Comparison of ENCODE assay signal across 18 cellular contexts in the genomic region with DNA sequence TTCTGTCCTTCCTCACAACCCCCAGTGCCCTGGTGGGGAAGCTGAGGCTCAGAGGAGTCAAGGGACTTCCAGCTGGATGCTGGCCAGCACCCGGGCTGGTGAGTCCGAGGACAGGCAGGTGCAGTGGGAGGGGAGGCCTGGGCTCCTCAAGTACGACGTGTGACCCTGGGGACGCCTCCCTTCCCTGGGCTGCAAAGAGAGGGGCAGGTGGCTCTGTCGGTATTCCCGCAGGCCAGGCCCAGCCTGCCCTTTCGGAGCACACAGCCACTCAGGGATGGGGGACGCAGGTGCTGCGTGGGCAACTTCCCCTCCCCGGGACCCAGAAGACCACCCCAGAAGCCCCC. TPM values are rescaled to one million over a fixed set of nuclear protein-coding genes. Genes with fewer than 3 reads are reported as not detected.
"Had no signal": no experiment of that assay in that cellular context is flagged by ENCODE, and none has a peak within 500 bp of the region (broad histone marks: within the 10 kb centered on the region; RNA-seq: fewer than 3 reads in every experiment).

No MANE protein-coding gene starts in this region.

- H3K36me3 ChIP-seq: brain microvascular endothelial cell, esophagus squamous epithelium, prostate gland had no signal

- H3K27me3 ChIP-seq: brain microvascular endothelial cell, testis had no signal

- H3K4me1 ChIP-seq: esophagus squamous epithelium, prostate gland, testis had no signal

- DNase-seq: activated CD4-positive, alpha-beta T cell treated with anti-CD3 and anti-CD28 coated beads, Interleukin-2, amount 50 U/mL, for 4 hours; activated gamma-delta T cell; activated T-cell treated with anti-CD3 and anti-CD28 coated beads, Interleukin-2, amount 50 U/mL, for 4 hours; brain microvascular endothelial cell; esophagus squamous epithelium; foreskin fibroblast; left ventricle myocardium superior; natural killer cell; stimulated activated CD4-positive, alpha-beta T cell treated with anti-CD3 and anti-CD28 coated beads, Interleukin-12 subunit alpha, Interleukin-12 subunit beta, amount 100 ng/mL, for 4 hours; stimulated activated naive CD4-positive, alpha-beta T cell; SW 1271; testis had no signal

- ATAC-seq: activated CD4-positive, CD25-positive, alpha-beta regulatory T cell treated with anti-CD3 and anti-CD28 coated beads, Interleukin-2, amount 50 U/mL, for 24 hours; activated T-cell treated with anti-CD3 and anti-CD28 coated beads, Interleukin-2, amount 50 U/mL, for 4 hours; left ventricle myocardium superior; natural killer cell had no signal

- H3K9me3 ChIP-seq: esophagus squamous epithelium, prostate gland, testis had no signal

- FAIRE-seq: islet of Langerhans, urothelium cell line had no signal

- H3K27ac ChIP-seq: brain microvascular endothelial cell, esophagus squamous epithelium, prostate gland, testis had no signal

- H3K4me3 ChIP-seq: esophagus squamous epithelium, prostate gland, testis had no signal

RNA-seq across cellular contexts. Expression of gene PVALEF, which starts 33.1 kb away (rescaled TPM):
- total RNA-seq: activated T-cell treated with anti-CD3 and anti-CD28 coated beads, Interleukin-2, amount 50 U/mL, for 4 hours; cerebellum; esophagus squamous epithelium; natural killer cell; prostate gland; sciatic nerve; testis had no signal
